Comparison of ENCODE assay signal across 8 cellular contexts in genomic region chr1:25904942-25905679, GRCh38. TPM values are rescaled to one million over a fixed set of nuclear protein-coding genes. Genes with fewer than 3 reads are reported as not detected.
DNase-seq lines count a peak whose midpoint lies in the region; ATAC-seq and TF ChIP-seq lines count a peak whose summit lies in the region.

No MANE protein-coding gene starts in this region.

- DNase-seq in AG20443 (ENCODE audit: low spot score) (peak; percentile 98), NCI-H526 (lab: John Stamatoyannopoulos, UW) (peak; percentile 83 to 97), colonic mucosa (peak; percentile 98), left kidney (ENCODE audit: low read depth, low spot score) (peak; percentile 98)
- peak; percentile 97 for DNase-seq in activated CD4-positive, alpha-beta T cell treated with anti-CD3 and anti-CD28 coated beads, Interleukin-2, amount 10 ng/mL, durations not matched to agents 24 days and 14 days
- peak; percentile 96 for DNase-seq in stimulated activated CD4-positive, alpha-beta T cell treated with anti-CD3 and anti-CD28 coated beads, Interleukin-1b, Interleukin-23, amount 100 ng/mL, for 48 hours

- intact Hi-C loops in activated CD4-positive, alpha-beta T cell treated with anti-CD3 and anti-CD28 coated beads, Interleukin-2, amount 10 ng/mL, durations not matched to agents 24 days and 14 days (cut with micrococcal nuclease): loop anchor here (1.0 to 10.0 kb wide), 5 partner anchors 10 to 401 kb away; partner anchors contain the start of genes AUNIP, PAFAH2 and UBXN11
- intact Hi-C loops in colonic mucosa (cut with DNase I): no loop called here

- H3K9me3 Mint-ChIP-seq in activated CD4-positive, alpha-beta T cell treated with anti-CD3 and anti-CD28 coated beads, Interleukin-2, amount 10 ng/mL, durations not matched to agents 24 days and 14 days: no peaks in the 10 kb centered on the region

- H3K4me1 Mint-ChIP-seq in activated CD4-positive, alpha-beta T cell treated with anti-CD3 and anti-CD28 coated beads, Interleukin-2, amount 10 ng/mL, durations not matched to agents 24 days and 14 days: peaks cover 37% of the 10 kb centered on the region

- H3K36me3 ChIP-seq in colonic mucosa: no peaks in the 10 kb centered on the region

- H3K27me3 ChIP-seq in colonic mucosa: no peaks in the 10 kb centered on the region

- H3K9ac ChIP-seq in colonic mucosa (ENCODE audit: low read depth in 2 of 2, low read length in 2 of 2): peak overlapping the region; percentile 26 to 57

- peaks cover 19% of the 10 kb centered on the region for H3K27me3 Mint-ChIP-seq in activated CD4-positive, alpha-beta T cell treated with anti-CD3 and anti-CD28 coated beads, Interleukin-2, amount 10 ng/mL, durations not matched to agents 24 days and 14 days

- H3K4me1 ChIP-seq in colonic mucosa: peaks cover 5% of the 10 kb centered on the region

- no peak overlapping the region for H3K27ac ChIP-seq in colonic mucosa

- ATAC-seq in GM19324 (IDR thresholded peaks at IDR 0.05; ENCODE audit: low FRiP score, unreplicated experiment): peak; percentile 84
- ATAC-seq in HG03460 (IDR thresholded peaks at IDR 0.05; ENCODE audit: unreplicated experiment): peak; percentile 72

- H3K4me3 ChIP-seq in colonic mucosa: peak overlapping the region; percentile 67

- H3K9me3 ChIP-seq in colonic mucosa: no peaks in the 10 kb centered on the region

- no peak for TF ChIP-seq CTCF in colonic mucosa (IDR thresholded peaks at IDR 0.05)

- H3K4me3 Mint-ChIP-seq in activated CD4-positive, alpha-beta T cell treated with anti-CD3 and anti-CD28 coated beads, Interleukin-2, amount 10 ng/mL, durations not matched to agents 24 days and 14 days: peak overlapping the region; percentile 98

- peak overlapping the region; percentile 93 for H3K27ac Mint-ChIP-seq in activated CD4-positive, alpha-beta T cell treated with anti-CD3 and anti-CD28 coated beads, Interleukin-2, amount 10 ng/mL, durations not matched to agents 24 days and 14 days

- peaks cover 36% of the 10 kb centered on the region for H3K36me3 Mint-ChIP-seq in activated CD4-positive, alpha-beta T cell treated with anti-CD3 and anti-CD28 coated beads, Interleukin-2, amount 10 ng/mL, durations not matched to agents 24 days and 14 days (ENCODE audit: low read depth)

RNA-seq across cellular contexts. Expression of gene STMN1, which starts 1.1 kb away (rescaled TPM):
- 247 and 255 TPM in 2 replicates for total RNA-seq in activated CD4-positive, alpha-beta T cell treated with anti-CD3 and anti-CD28 coated beads, Interleukin-2, amount 10 ng/mL, durations not matched to agents 24 days and 14 days
- 100 to 1,000 TPM in 1 of 2 donors, 10 to 100 TPM in 1; 79.1 to 149 TPM for total RNA-seq in colonic mucosa

RNA-seq across cellular contexts. Expression of gene PAQR7, which starts 29.6 kb away (rescaled TPM):
- 6.6 and 6.8 TPM in 2 replicates for total RNA-seq in activated CD4-positive, alpha-beta T cell treated with anti-CD3 and anti-CD28 coated beads, Interleukin-2, amount 10 ng/mL, durations not matched to agents 24 days and 14 days
- 1 to 10 TPM; 2.5 to 3.4 TPM for total RNA-seq in colonic mucosa

RNA-seq across cellular contexts. Expression of gene AUNIP, which starts 45.9 kb away (rescaled TPM):
- 12.0 and 13.9 TPM in 2 replicates for total RNA-seq in activated CD4-positive, alpha-beta T cell treated with anti-CD3 and anti-CD28 coated beads, Interleukin-2, amount 10 ng/mL, durations not matched to agents 24 days and 14 days
- total RNA-seq in colonic mucosa: 1 to 10 TPM; 1.2 to 4.8 TPM
